1 cellular context compared by ENCODE assay signal in genomic region chr3:189392969-189393368, GRCh38.
TF ChIP-seq lines count a peak whose summit lies in the region.

No MANE protein-coding gene starts in this region.

TF ChIP-seq in HCT116, 20 proteins besides CTCF, POLR2A, EP300 and RAD21 (continued from another document):
- TF ChIP-seq ATF3 (IDR thresholded peaks at IDR 0.05) = no peak
